ENCODE assay signal across 16 cellular contexts in genomic region chr2:189521686-189522434, GRCh38. TPM values are rescaled to one million over a fixed set of nuclear protein-coding genes. Genes with fewer than 3 reads are reported as not detected.
DNase-seq lines count a peak whose midpoint lies in the region; ATAC-seq and TF ChIP-seq lines count a peak whose summit lies in the region.
"Had no signal": no experiment of that assay in that cellular context is flagged by ENCODE, and none has a peak within 500 bp of the region (broad histone marks: within the 10 kb centered on the region; RNA-seq: fewer than 3 reads in every experiment).

No MANE protein-coding gene starts in this region.

- peak overlapping the region; percentile 23 for H3K27ac Mint-ChIP-seq in Caco-2 (ENCODE audit: unreplicated experiment)
- peak overlapping the region; percentile 71 for H3K27ac Mint-ChIP-seq in mesothelial cell of epicardium
- no peak overlapping the region for H3K27ac Mint-ChIP-seq in CD4-positive, alpha-beta T cell
- H3K27ac Mint-ChIP-seq: activated CD8-positive, alpha-beta T cell treated with anti-CD3 and anti-CD28 coated beads, Interleukin-2, amount 10 ng/mL, durations not matched to agents 7 days and 5 days; memory B cell; stimulated activated effector memory CD8-positive, alpha-beta T cell treated with anti-CD3 and anti-CD28 coated beads, Interleukin-12 subunit alpha, Interleukin-12 subunit beta, amount 100 ng/mL, for 72 hours had no signal

- no peaks in the 10 kb centered on the region for H3K27me3 Mint-ChIP-seq in Caco-2 (ENCODE audit: insufficient read depth, unreplicated experiment)
- no peaks in the 10 kb centered on the region for H3K27me3 Mint-ChIP-seq in mesothelial cell of epicardium (ENCODE audit: low read depth)
- no peaks in the 10 kb centered on the region for H3K27me3 Mint-ChIP-seq in CD4-positive, alpha-beta T cell

- H3K27me3 ChIP-seq in Caco-2 (replicated peaks; ENCODE audit: control insufficient read depth, insufficient read depth, low read length) (no peaks in the 10 kb centered on the region), adipocyte (replicated peaks; ENCODE audit: control insufficient read depth, insufficient read depth, low read length) (no peaks in the 10 kb centered on the region)
- no peaks in the 10 kb centered on the region for H3K27me3 ChIP-seq in CD4-positive, alpha-beta T cell (ENCODE audit: control insufficient read depth, insufficient read depth, low read length)
- H3K27me3 ChIP-seq: foreskin keratinocyte, SJSA1 had no signal

- ATAC-seq in HG03175 (IDR thresholded peaks at IDR 0.05; ENCODE audit: unreplicated experiment), result peak; percentile 59
- ATAC-seq in HG03432 (IDR thresholded peaks at IDR 0.05; ENCODE audit: unreplicated experiment), result no peak
- no peak for ATAC-seq in CD4-positive, alpha-beta T cell (ENCODE audit: poor library complexity)
- ATAC-seq: activated CD8-positive, alpha-beta T cell treated with anti-CD3 and anti-CD28 coated beads, Interleukin-2, amount 10 ng/mL, durations not matched to agents 7 days and 5 days; foreskin keratinocyte; stimulated activated effector memory CD8-positive, alpha-beta T cell treated with anti-CD3 and anti-CD28 coated beads, Interleukin-12 subunit alpha, Interleukin-12 subunit beta, amount 100 ng/mL, for 72 hours had no signal

- H3K4me1 Mint-ChIP-seq in Caco-2 (ENCODE audit: low read depth, unreplicated experiment) (peaks cover 20% of the 10 kb centered on the region), mesothelial cell of epicardium (peaks cover 62% of the 10 kb centered on the region)
- no peaks in the 10 kb centered on the region for H3K4me1 Mint-ChIP-seq in CD4-positive, alpha-beta T cell (ENCODE audit: low read depth)
- H3K4me1 Mint-ChIP-seq: memory B cell; stimulated activated effector memory CD8-positive, alpha-beta T cell treated with anti-CD3 and anti-CD28 coated beads, Interleukin-12 subunit alpha, Interleukin-12 subunit beta, amount 100 ng/mL, for 72 hours had no signal

- DNase-seq in Caco-2, result no peak
- peak; percentile 84 for DNase-seq in adipocyte (ENCODE audit: low read depth)
- DNase-seq in mesothelial cell of epicardium (ENCODE audit: low spot score in 2 of 2, unreplicated experiment in 2 of 2), result no peak
- no peak for DNase-seq in CD4-positive, alpha-beta T cell
- DNase-seq in SHP77 treated with DMSO at 0.1 percent for 48 hours (lab: John Stamatoyannopoulos, UW), result no peak
- DNase-seq in EL, result no peak
- DNase-seq: activated CD8-positive, alpha-beta T cell treated with anti-CD3 and anti-CD28 coated beads, Interleukin-2, amount 10 ng/mL, durations not matched to agents 7 days and 5 days; amniotic stem cell; C1 segment of cervical spinal cord; foreskin keratinocyte; NCI-H2171 treated with DMSO at 0.1 percent for 48 hours had no signal

- H3K9me3 Mint-ChIP-seq in Caco-2 (ENCODE audit: unreplicated experiment) (peaks cover 8% of the 10 kb centered on the region), mesothelial cell of epicardium (peaks cover 16% of the 10 kb centered on the region)
- H3K9me3 Mint-ChIP-seq in CD4-positive, alpha-beta T cell, result no peaks in the 10 kb centered on the region
- H3K9me3 Mint-ChIP-seq: stimulated activated effector memory CD8-positive, alpha-beta T cell treated with anti-CD3 and anti-CD28 coated beads, Interleukin-12 subunit alpha, Interleukin-12 subunit beta, amount 100 ng/mL, for 72 hours had no signal

- TF ChIP-seq CTCF in Caco-2 (IDR thresholded peaks at IDR 0.05; ENCODE audit: insufficient read depth in 1 of 2, low read depth in 1 of 2, low read length in 1 of 2, severe bottlenecking in 1 of 2, unreplicated experiment in 1 of 2) (no peak), mesothelial cell of epicardium (IDR thresholded peaks at IDR 0.05; ENCODE audit: unreplicated experiment) (no peak)
- no peak for TF ChIP-seq CTCF in CD4-positive, alpha-beta T cell (IDR thresholded peaks at IDR 0.05)

- H3K9me3 ChIP-seq in Caco-2 (no peaks in the 10 kb centered on the region), adipocyte (ENCODE audit: control insufficient read depth, low read length) (no peaks in the 10 kb centered on the region)
- no peaks in the 10 kb centered on the region for H3K9me3 ChIP-seq in CD4-positive, alpha-beta T cell (ENCODE audit: control insufficient read depth, low read length)
- H3K9me3 ChIP-seq: SJSA1 had no signal

- H3K36me3 ChIP-seq in Caco-2 (ENCODE audit: control insufficient read depth, insufficient read depth, low read length), result no peaks in the 10 kb centered on the region
- no peaks in the 10 kb centered on the region for H3K36me3 ChIP-seq in adipocyte (ENCODE audit: control insufficient read depth, insufficient read depth, low read length, severe bottlenecking)
- H3K36me3 ChIP-seq: SJSA1 had no signal

- BruUV-seq in Caco-2 (replicated peaks; lab: Mats Ljungman, UMichigan), result no TSS peak

- no peak overlapping the region for H3K27ac ChIP-seq in CD4-positive, alpha-beta T cell (ENCODE audit: low read depth, low read length)
- H3K27ac ChIP-seq: foreskin keratinocyte, SJSA1 had no signal

- H3K4me3 Mint-ChIP-seq in Caco-2 (ENCODE audit: unreplicated experiment) (no peak overlapping the region), mesothelial cell of epicardium (no peak overlapping the region)
- H3K4me3 Mint-ChIP-seq in CD4-positive, alpha-beta T cell, result no peak overlapping the region
- H3K4me3 Mint-ChIP-seq: activated CD8-positive, alpha-beta T cell treated with anti-CD3 and anti-CD28 coated beads, Interleukin-2, amount 10 ng/mL, durations not matched to agents 7 days and 5 days; memory B cell; stimulated activated effector memory CD8-positive, alpha-beta T cell treated with anti-CD3 and anti-CD28 coated beads, Interleukin-12 subunit alpha, Interleukin-12 subunit beta, amount 100 ng/mL, for 72 hours had no signal

- H3K4me3 ChIP-seq in Caco-2 (ENCODE audit: low read depth, low read length) (no peak overlapping the region), adipocyte (ENCODE audit: low read length) (peak overlapping the region; percentile 11)
- H3K4me3 ChIP-seq: SJSA1 had no signal

- peaks cover 20% of the 10 kb centered on the region for H3K4me1 ChIP-seq in Caco-2
- peaks cover 35% of the 10 kb centered on the region for H3K4me1 ChIP-seq in adipocyte (ENCODE audit: control insufficient read depth, insufficient read depth, low read length)
- H3K4me1 ChIP-seq: foreskin keratinocyte, SJSA1 had no signal

- intact Hi-C loops in Caco-2 (cut with micrococcal nuclease; ENCODE audit: unreplicated experiment), result loop anchor here (1.0 kb wide), 1 partner anchor 20 kb away; no protein-coding TSS in a partner anchor
- intact Hi-C loops in CD4-positive, alpha-beta T cell (cut with DNase I, micrococcal nuclease), result no loop called here

- peak overlapping the region; percentile 48 for H3K9ac ChIP-seq in adipocyte (ENCODE audit: low read length)

- CTCF ChIA-PET in Caco-2 (lab: Charles Lee), result no interaction called here
- CTCF ChIA-PET in CD4-positive, alpha-beta T cell (lab: Charles Lee), result no interaction called here

- POLR2A ChIA-PET in Caco-2 (lab: Charles Lee), result interaction anchor here (1.6 kb wide), 1 partner anchor 59 kb away, joined by 4 read pairs; the partner anchor contains the start of gene SLC40A1
- POLR2A ChIA-PET in CD4-positive, alpha-beta T cell (lab: Charles Lee), result no interaction called here

- H3K36me3 Mint-ChIP-seq in Caco-2 (ENCODE audit: insufficient read depth, unreplicated experiment) (no peaks in the 10 kb centered on the region), mesothelial cell of epicardium (peaks cover 10% of the 10 kb centered on the region)
- H3K36me3 Mint-ChIP-seq in CD4-positive, alpha-beta T cell (ENCODE audit: low read depth), result no peaks in the 10 kb centered on the region
- H3K36me3 Mint-ChIP-seq: memory B cell; stimulated activated effector memory CD8-positive, alpha-beta T cell treated with anti-CD3 and anti-CD28 coated beads, Interleukin-12 subunit alpha, Interleukin-12 subunit beta, amount 100 ng/mL, for 72 hours had no signal

RNA-seq across cellular contexts. Expression of gene SLC40A1, which starts 58.7 kb away (rescaled TPM):
- total RNA-seq in Caco-2 (2022) (78.1 and 109 TPM in 2 replicates), mesothelial cell of epicardium (152 to 156 TPM (median 154 TPM) in 3 replicates)
- 1 to 10 TPM; 7.4 to 8.2 TPM for total RNA-seq in CD4-positive, alpha-beta T cell
